In the genomic region with DNA sequence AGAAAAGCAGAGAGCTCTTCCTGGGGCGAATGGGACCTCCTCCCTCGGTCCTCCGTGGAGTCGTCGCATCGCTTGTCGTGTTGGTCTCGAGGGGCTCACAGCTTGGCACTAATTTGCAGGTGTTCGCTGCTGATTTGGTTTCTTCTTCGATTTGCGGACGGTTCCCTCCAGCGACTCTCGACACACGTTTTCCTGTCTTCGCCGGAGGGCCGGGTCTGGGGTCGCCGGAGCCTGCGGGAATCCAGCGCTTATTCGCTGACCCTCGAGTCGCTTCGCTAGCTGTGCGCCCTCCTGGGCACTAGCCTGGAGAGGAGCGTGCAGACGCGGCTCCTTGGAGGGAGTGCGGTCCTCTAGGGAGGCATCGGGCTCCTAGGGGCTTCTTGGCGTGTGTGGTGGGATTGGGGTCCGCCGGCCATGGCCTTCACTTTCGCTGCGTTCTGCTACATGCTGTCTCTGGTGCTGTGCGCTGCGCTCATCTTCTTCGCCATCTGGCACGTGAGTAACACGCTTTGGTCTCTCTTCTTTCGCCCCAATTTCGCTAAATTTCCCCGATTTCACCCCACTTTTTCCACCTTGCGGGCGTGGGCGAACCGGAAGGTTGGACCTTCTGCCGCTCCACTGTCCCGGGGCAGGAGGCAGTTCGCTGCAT, we compare ENCODE assay signal across 8 cellular contexts. TPM values are rescaled to one million over a fixed set of nuclear protein-coding genes. Genes with fewer than 3 reads are reported as not detected.
A peak's percentile ranks its signal among the peaks of the same experiment; 100 is the strongest.
DNase-seq lines count a peak whose midpoint lies in the region; ATAC-seq and TF ChIP-seq lines count a peak whose summit lies in the region.

No MANE protein-coding gene starts in this region.

- peak overlapping the region; percentile 72 for H3K4me3 Mint-ChIP-seq in activated T-cell treated with anti-CD3 and anti-CD28 coated beads, Interleukin-2, amount 50 U/mL, for 4 hours

- peaks cover 25% of the 10 kb centered on the region for H3K4me1 Mint-ChIP-seq in activated T-cell treated with anti-CD3 and anti-CD28 coated beads, Interleukin-2, amount 50 U/mL, for 4 hours (ENCODE audit: low read depth)

- no peaks in the 10 kb centered on the region for H3K27me3 ChIP-seq in testis

- intact Hi-C loops in testis (cut with DNase I; ENCODE audit: low total_unique reads) = no loop called here

- WGBS in testis, 2 donors = 1 to 2% methylated on average over 36 to 39 of the region's 52 CpGs

- H3K27ac ChIP-seq in testis = no peak overlapping the region

- peaks cover 13% of the 10 kb centered on the region for H3K4me1 ChIP-seq in testis

- TF ChIP-seq CTCF in testis (IDR thresholded peaks at IDR 0.05) = no peak
- TF ChIP-seq CTCF in omental fat pad (IDR thresholded peaks at IDR 0.05) = no peak

- TF ChIP-seq POLR2A in testis (IDR thresholded peaks at IDR 0.05) = no peak

- peaks cover 6% of the 10 kb centered on the region for H3K9me3 Mint-ChIP-seq in activated T-cell treated with anti-CD3 and anti-CD28 coated beads, Interleukin-2, amount 50 U/mL, for 4 hours

- peaks cover 51% of the 10 kb centered on the region for H3K27me3 Mint-ChIP-seq in activated T-cell treated with anti-CD3 and anti-CD28 coated beads, Interleukin-2, amount 50 U/mL, for 4 hours (ENCODE audit: low read depth)

- H3K4me3 ChIP-seq in iPS-11a (ENCODE audit: low read depth, low read length) (peak overlapping the region; percentile 52), testis (peak overlapping the region; percentile 43 to 60)

- peaks cover 2% of the 10 kb centered on the region for H3K36me3 Mint-ChIP-seq in activated T-cell treated with anti-CD3 and anti-CD28 coated beads, Interleukin-2, amount 50 U/mL, for 4 hours (ENCODE audit: insufficient read depth)

- no peaks in the 10 kb centered on the region for H3K36me3 ChIP-seq in testis (ENCODE audit: low read depth, missing control alignments)

- no peaks in the 10 kb centered on the region for H3K9me3 ChIP-seq in testis

- DNase-seq in activated effector memory CD4-positive, alpha-beta T cell treated with anti-CD3 and anti-CD28 coated beads, Interleukin-2, amount 50 U/mL, for 16 hours = peak; percentile 63
- no peak for DNase-seq in activated effector memory CD4-positive, alpha-beta T cell treated with Interleukin-2 at 50 U/mL for 16 hours
- DNase-seq in activated T-cell treated with anti-CD3 and anti-CD28 coated beads, Interleukin-2, amount 50 U/mL, for 4 hours = no peak
- DNase-seq in testis (no peak), DMS79 treated with DMSO at 0.1 percent for 48 hours (lab: John Stamatoyannopoulos, UW) (no peak), omental fat pad (ENCODE audit: low spot score) (no peak)
- no peak for DNase-seq in central memory CD4-positive, alpha-beta T cell

- peak in 1 of 2 donors; percentile 24 for ATAC-seq in activated T-cell treated with anti-CD3 and anti-CD28 coated beads, Interleukin-2, amount 50 U/mL, for 4 hours
- ATAC-seq in omental fat pad (ENCODE audit: low FRiP score) = no peak

RNA-seq across cellular contexts. Expression of a gene that starts 0.8 kb away (rescaled TPM):
- 1 to 10 TPM in 1 of 3 donors, under 1 TPM in 2; 0.66 to 1.1 (median 0.71) TPM for total RNA-seq in activated T-cell treated with anti-CD3 and anti-CD28 coated beads, Interleukin-2, amount 50 U/mL, for 4 hours
- total RNA-seq in testis = 1 to 10 TPM; 8.5 to 9.8 TPM
- polyA plus RNA-seq in testis (ENCODE audit: insufficient read depth, low read depth, low replicate concordance) = 8.5 TPM
- total RNA-seq in omental fat pad = 1 to 10 TPM; 1.9 to 4.0 (median 3.4) TPM
